Comparison of ENCODE assay signal across 32 cellular contexts in genomic region chr9:2453701-2454100, GRCh38.
"Had no signal": no experiment of that assay in that cellular context is flagged by ENCODE, and none has a peak within 500 bp of the region (broad histone marks: within the 10 kb centered on the region; RNA-seq: fewer than 3 reads in every experiment).

No MANE protein-coding gene starts in this region.

- H3K27me3 Mint-ChIP-seq: activated naive CD8-positive, alpha-beta T cell treated with anti-CD3 and anti-CD28 coated beads, Interleukin-2, amount 50 U/mL, for 24 hours; brain; dendritic cell treated with granulocyte-macrophage colony-stimulating factor and Interleukin-4, amounts not matched to agents 40 ng/mL and 50 ng/mL, for 4 days had no signal

- H3K27ac Mint-ChIP-seq: activated B cell treated with CpG ODN at 0.5 μM for 24 hours; activated CD8-positive, alpha-beta memory T cell treated with anti-CD3 and anti-CD28 coated beads, Interleukin-2, amount 10 ng/mL, durations not matched to agents 7 days and 5 days; activated CD8-positive, alpha-beta T cell treated with anti-CD3 and anti-CD28 coated beads for 36 hours; activated naive CD4-positive, alpha-beta T cell treated with anti-CD3 and anti-CD28 coated beads for 36 hours; activated naive CD4-positive, alpha-beta T cell treated with anti-CD3 and anti-CD28 coated beads, Interleukin-2, amount 50 U/mL, for 24 hours; activated naive CD8-positive, alpha-beta T cell treated with anti-CD3 and anti-CD28 coated beads for 36 hours; activated naive CD8-positive, alpha-beta T cell treated with anti-CD3 and anti-CD28 coated beads, Interleukin-2, amount 50 U/mL, for 24 hours; activated T-helper 1 cell treated with anti-CD3 and anti-CD28 coated beads, Interleukin-12 subunit alpha, Interleukin-12 subunit beta, Interleukin-2, Interleukin-4 antibody, amounts not matched to agents 30 ng/mL and 10 ng/mL and 1 ng/mL, durations not matched to agents 14 hours and 24 hours and 36 hours; activated T-helper 2 cell treated with anti-CD3 and anti-CD28 coated beads, Interferon-gamma antibody, Interleukin-2, Interleukin-4, amounts not matched to agents 10 μg/mL and 5 μg/mL and 100 μg/mL, durations not matched to agents 14 hours and 24 hours and 36 hours; brain; dendritic cell treated with granulocyte-macrophage colony-stimulating factor and Interleukin-4, amounts not matched to agents 40 ng/mL and 50 ng/mL, for 4 days; T-helper 17 cell; T-helper 2 cell treated with Interferon-gamma antibody and Interleukin-4, amounts not matched to agents 5 μg/mL and 100 μg/mL, for 36 hours had no signal

- ATAC-seq: activated CD4-positive, CD25-positive, alpha-beta regulatory T cell treated with anti-CD3 and anti-CD28 coated beads, Interleukin-2, amount 50 U/mL, for 24 hours; activated CD8-positive, alpha-beta memory T cell treated with anti-CD3 and anti-CD28 coated beads, Interleukin-2, amount 10 ng/mL, durations not matched to agents 7 days and 5 days; activated CD8-positive, alpha-beta T cell treated with anti-CD3 and anti-CD28 coated beads for 36 hours; activated naive CD8-positive, alpha-beta T cell treated with anti-CD3 and anti-CD28 coated beads, Interleukin-2, amount 50 U/mL, for 24 hours; gastroesophageal sphincter; T-helper 17 cell had no signal

- DNase-seq: activated B cell treated with CpG ODN at 0.5 μM for 24 hours; activated CD4-positive, alpha-beta T cell treated with anti-CD3 and anti-CD28 coated beads for 48 hours; activated CD4-positive, alpha-beta T cell treated with anti-CD3 and anti-CD28 coated beads, Interleukin-2, amount 50 U/mL, for 1 hour; activated CD4-positive, alpha-beta T cell treated with anti-CD3 and anti-CD28 coated beads, Interleukin-2, amount 50 U/mL, for 48 hours; activated CD8-positive, alpha-beta memory T cell treated with anti-CD3 and anti-CD28 coated beads, Interleukin-2, amount 10 ng/mL, durations not matched to agents 7 days and 5 days; activated CD8-positive, alpha-beta memory T cell treated with anti-CD3 and anti-CD28 coated beads, Interleukin-2, amount 50 U/mL, for 4 hours; activated CD8-positive, alpha-beta T cell treated with anti-CD3 and anti-CD28 coated beads for 36 hours; activated effector memory CD4-positive, alpha-beta T cell treated with anti-CD3 and anti-CD28 coated beads, Interleukin-2, amount 50 U/mL, for 16 hours; activated naive CD4-positive, alpha-beta T cell treated with anti-CD3 and anti-CD28 coated beads for 36 hours; activated naive CD8-positive, alpha-beta T cell treated with anti-CD3 and anti-CD28 coated beads for 36 hours; activated naive CD8-positive, alpha-beta T cell treated with anti-CD3 and anti-CD28 coated beads, Interleukin-2, amount 50 U/mL, for 24 hours; activated T-cell treated with anti-CD3 and anti-CD28 coated beads, Interleukin-2, amount 50 U/mL, for 1 hour; activated T-cell treated with anti-CD3 and anti-CD28 coated beads, Interleukin-2, amount 50 U/mL, for 48 hours; adrenal gland; amygdala; central memory CD4-positive, alpha-beta T cell; effector CD8-positive, alpha-beta T cell; esophagus squamous epithelium; foreskin melanocyte; head of caudate nucleus; T-helper 1 cell; T-helper 17 cell; T1000; WERI-Rb-1 had no signal

- H3K4me1 Mint-ChIP-seq: activated B cell treated with CpG ODN at 0.5 μM for 24 hours; activated CD8-positive, alpha-beta memory T cell treated with anti-CD3 and anti-CD28 coated beads, Interleukin-2, amount 10 ng/mL, durations not matched to agents 7 days and 5 days; activated naive CD4-positive, alpha-beta T cell treated with anti-CD3 and anti-CD28 coated beads, Interleukin-2, amount 50 U/mL, for 24 hours; activated naive CD8-positive, alpha-beta T cell treated with anti-CD3 and anti-CD28 coated beads for 36 hours; activated naive CD8-positive, alpha-beta T cell treated with anti-CD3 and anti-CD28 coated beads, Interleukin-2, amount 50 U/mL, for 24 hours; brain; T-helper 17 cell had no signal

- H3K36me3 Mint-ChIP-seq: activated CD8-positive, alpha-beta memory T cell treated with anti-CD3 and anti-CD28 coated beads, Interleukin-2, amount 10 ng/mL, durations not matched to agents 7 days and 5 days; activated naive CD4-positive, alpha-beta T cell treated with anti-CD3 and anti-CD28 coated beads, Interleukin-2, amount 50 U/mL, for 24 hours; activated naive CD8-positive, alpha-beta T cell treated with anti-CD3 and anti-CD28 coated beads for 36 hours had no signal

- H3K9me3 Mint-ChIP-seq: activated B cell treated with CpG ODN at 0.5 μM for 24 hours; activated CD8-positive, alpha-beta T cell treated with anti-CD3 and anti-CD28 coated beads for 36 hours; activated naive CD4-positive, alpha-beta T cell treated with anti-CD3 and anti-CD28 coated beads for 36 hours; activated naive CD4-positive, alpha-beta T cell treated with anti-CD3 and anti-CD28 coated beads, Interleukin-2, amount 50 U/mL, for 24 hours; activated naive CD8-positive, alpha-beta T cell treated with anti-CD3 and anti-CD28 coated beads for 36 hours; activated naive CD8-positive, alpha-beta T cell treated with anti-CD3 and anti-CD28 coated beads, Interleukin-2, amount 50 U/mL, for 24 hours; activated T-helper 1 cell treated with anti-CD3 and anti-CD28 coated beads, Interleukin-12 subunit alpha, Interleukin-12 subunit beta, Interleukin-2, Interleukin-4 antibody, amounts not matched to agents 30 ng/mL and 10 ng/mL and 1 ng/mL, durations not matched to agents 14 hours and 24 hours and 36 hours; activated T-helper 2 cell treated with anti-CD3 and anti-CD28 coated beads, Interferon-gamma antibody, Interleukin-2, Interleukin-4, amounts not matched to agents 10 μg/mL and 5 μg/mL and 100 μg/mL, durations not matched to agents 14 hours and 24 hours and 36 hours; dendritic cell treated with granulocyte-macrophage colony-stimulating factor and Interleukin-4, amounts not matched to agents 40 ng/mL and 50 ng/mL, for 4 days; T-helper 2 cell treated with Interferon-gamma antibody and Interleukin-4, amounts not matched to agents 5 μg/mL and 100 μg/mL, for 36 hours had no signal

- H3K4me3 Mint-ChIP-seq: activated B cell treated with CpG ODN at 0.5 μM for 24 hours; activated CD8-positive, alpha-beta memory T cell treated with anti-CD3 and anti-CD28 coated beads, Interleukin-2, amount 10 ng/mL, durations not matched to agents 7 days and 5 days; activated CD8-positive, alpha-beta T cell treated with anti-CD3 and anti-CD28 coated beads for 36 hours; activated naive CD4-positive, alpha-beta T cell treated with anti-CD3 and anti-CD28 coated beads for 36 hours; activated naive CD4-positive, alpha-beta T cell treated with anti-CD3 and anti-CD28 coated beads, Interleukin-2, amount 50 U/mL, for 24 hours; activated naive CD8-positive, alpha-beta T cell treated with anti-CD3 and anti-CD28 coated beads for 36 hours; activated naive CD8-positive, alpha-beta T cell treated with anti-CD3 and anti-CD28 coated beads, Interleukin-2, amount 50 U/mL, for 24 hours; activated T-helper 1 cell treated with anti-CD3 and anti-CD28 coated beads, Interleukin-12 subunit alpha, Interleukin-12 subunit beta, Interleukin-2, Interleukin-4 antibody, amounts not matched to agents 30 ng/mL and 10 ng/mL and 1 ng/mL, durations not matched to agents 14 hours and 24 hours and 36 hours; brain; dendritic cell treated with granulocyte-macrophage colony-stimulating factor and Interleukin-4, amounts not matched to agents 40 ng/mL and 50 ng/mL, for 4 days; T-helper 17 cell; T-helper 2 cell treated with Interferon-gamma antibody and Interleukin-4, amounts not matched to agents 5 μg/mL and 100 μg/mL, for 36 hours had no signal
